ENCODE assay signal across 8 cellular contexts in the genomic region with DNA sequence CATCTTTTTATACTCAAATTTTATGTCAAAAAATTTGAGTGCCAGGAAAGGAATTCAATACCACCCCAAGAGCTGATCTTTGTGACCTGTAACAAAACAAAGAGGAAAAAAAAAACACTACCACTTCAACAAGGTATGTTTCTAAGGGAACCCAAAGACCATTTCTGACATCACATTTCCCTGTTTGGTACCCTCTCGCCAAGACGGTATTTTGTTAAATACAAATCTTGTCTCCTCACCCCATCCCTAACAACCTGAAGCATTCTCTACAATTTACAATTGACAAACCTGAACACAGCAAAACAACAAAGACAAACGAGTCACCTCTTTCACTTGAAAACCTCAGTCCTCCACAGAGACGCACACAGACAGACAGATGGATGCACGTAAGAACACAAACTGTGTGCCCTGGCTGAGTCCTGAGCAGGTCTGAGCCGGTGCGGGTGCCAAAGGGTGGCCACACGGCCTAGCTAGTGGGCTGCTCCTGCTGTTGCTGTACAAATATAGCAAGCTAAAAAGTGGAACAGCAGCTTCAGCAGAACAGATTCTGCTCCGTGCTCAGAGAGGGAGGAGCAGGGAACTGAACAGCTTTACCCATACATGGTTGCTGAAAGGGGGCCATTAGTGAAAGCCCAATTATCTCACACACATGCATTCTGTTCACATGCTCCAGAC. TPM values are rescaled to one million over a fixed set of nuclear protein-coding genes. Genes with fewer than 3 reads are reported as not detected.
A peak's percentile ranks its signal among the peaks of the same experiment; 100 is the strongest.
DNase-seq lines count a peak whose midpoint lies in the region; ATAC-seq and TF ChIP-seq lines count a peak whose summit lies in the region.

No MANE protein-coding gene starts in this region.

- TF ChIP-seq POLR2A in spleen (IDR thresholded peaks at IDR 0.05) = no peak

- H3K9ac ChIP-seq in Karpas-422 (ENCODE audit: low read length) = peak overlapping the region; percentile 30; the same call in 1 of the 2 replicates

- intact Hi-C loops in spleen (cut with DNase I; ENCODE audit: low total_unique reads) = no loop called here

- H3K27me3 ChIP-seq in Karpas-422 (ENCODE audit: low read length) (no peaks in the 10 kb centered on the region), spleen (replicated peaks in 1 of 7) (no peaks in the 10 kb centered on the region), MG63 (no peaks in the 10 kb centered on the region)

- H3K4me3 ChIP-seq in Karpas-422 (ENCODE audit: low read length) (no peak overlapping the region), astrocyte of the spinal cord (ENCODE audit: low read depth, low read length) (peak overlapping the region; percentile 10), spleen (peak overlapping the region in 1 of 8 donors; percentile 22), MG63 (no peak overlapping the region)

- H3K36me3 ChIP-seq in Karpas-422 (ENCODE audit: insufficient read depth, low read length) (no peaks in the 10 kb centered on the region), spleen (peaks cover 0 to 38% (median 0%) of the 10 kb centered on the region in 6 donors), MG63 (peaks cover 23% of the 10 kb centered on the region)

- peaks cover 26% of the 10 kb centered on the region; the same call in 1 of the 2 replicates for H4K20me1 ChIP-seq in Karpas-422 (ENCODE audit: insufficient read depth, low read depth, low read length)

- H3K4me1 ChIP-seq in Karpas-422 (ENCODE audit: low read length) (peaks cover 66% of the 10 kb centered on the region), spleen (peaks cover 43 to 100% (median 75%) of the 10 kb centered on the region in 6 donors)

- in situ Hi-C loops in astrocyte of the spinal cord (cut with HindIII; ENCODE audit: low sequenced_read_pairs) = no loop called here

- H3K79me2 ChIP-seq in Karpas-422 (ENCODE audit: low read length) = peaks cover 100% of the 10 kb centered on the region

- H3K9me3 ChIP-seq in Karpas-422 (ENCODE audit: low read length) (no peaks in the 10 kb centered on the region), spleen (no peaks in the 10 kb centered on the region), MG63 (no peaks in the 10 kb centered on the region)

- WGBS in spleen, 5 donors = 38 to 54% (median 49%) methylated on average over 9 of the region's 9 CpGs

- H3K4me2 ChIP-seq in Karpas-422 (ENCODE audit: low read depth, low read length, poor library complexity, severe bottlenecking) = peak overlapping the region; percentile 51

- no peak overlapping the region for H2AFZ ChIP-seq in Karpas-422 (ENCODE audit: low read length)

- peak overlapping the region; percentile 60 for H3K27ac ChIP-seq in Karpas-422 (ENCODE audit: low read length)
- peak overlapping the region in 7 of 8 donors; percentile 57 to 75 (median 62) for H3K27ac ChIP-seq in spleen

- no peaks in the 10 kb centered on the region for H3K9me2 ChIP-seq in Karpas-422 (replicated peaks; ENCODE audit: insufficient read depth, low read length)

- DNase-seq in DMS 273 (lab: John Stamatoyannopoulos, UW; ENCODE audit: unreplicated experiment) (peak; percentile 92), Karpas-422 (no peak), astrocyte of the spinal cord (ENCODE audit: low read depth, low spot score) (peak; percentile 26), inferior parietal cortex (ENCODE audit: extremely low spot score) (peak; percentile 60), spleen (no peak), MG63 (no peak)

- no peak for TF ChIP-seq CTCF in astrocyte of the spinal cord (IDR thresholded peaks at IDR 0.05; ENCODE audit: low read depth, low read length)
- TF ChIP-seq CTCF in spleen (IDR thresholded peaks at IDR 0.05 in 8 of 11, conservative IDR thresholded peaks at IDR 0.05 in 3 of 11) = no peak

- ATAC-seq in GM19463 (IDR thresholded peaks at IDR 0.05; ENCODE audit: unreplicated experiment) (no peak), HG03045 (IDR thresholded peaks at IDR 0.05; ENCODE audit: unreplicated experiment) (no peak)

RNA-seq across cellular contexts. Expression of gene CELF1, which starts 28.6 kb away (rescaled TPM):
- total RNA-seq in Karpas-422 (2014; rRNA removed; shearing (Covaris generic); ENCODE audit: low replicate concordance) = 130 and 148 TPM in 2 replicates
- 100 to 1,000 TPM; 107 to 171 (median 122) TPM for total RNA-seq in spleen
- polyA plus RNA-seq in spleen = 10 to 100 TPM; 18.5 to 39.2 (median 30.9) TPM
- total RNA-seq in MG63 (2014; rRNA removed; shearing (Covaris generic); ENCODE audit: low replicate concordance) = 69.3 and 86.9 TPM in 2 replicates

RNA-seq across cellular contexts. Expression of gene PTPMT1, which starts 41.1 kb away (rescaled TPM):
- 174 and 253 TPM in 2 replicates for total RNA-seq in Karpas-422 (2014; rRNA removed; shearing (Covaris generic); ENCODE audit: low replicate concordance)
- total RNA-seq in spleen = 100 to 1,000 TPM in 1 of 7 donors, 10 to 100 TPM in 6; 26.1 to 101 (median 30.6) TPM
- polyA plus RNA-seq in spleen = 10 to 100 TPM; 40.9 to 55.2 (median 47.4) TPM
- 24.4 and 86.0 TPM in 2 replicates for total RNA-seq in MG63 (2014; rRNA removed; shearing (Covaris generic); ENCODE audit: low replicate concordance)

RNA-seq across cellular contexts. Expression of gene KBTBD4, which starts 54.4 kb away (rescaled TPM):
- total RNA-seq in Karpas-422 (2014; rRNA removed; shearing (Covaris generic); ENCODE audit: low replicate concordance) = 8.7 and 11.0 TPM in 2 replicates
- total RNA-seq in spleen = 10 to 100 TPM; 14.3 to 22.4 (median 19.4) TPM
- 10 to 100 TPM in 1 of 3 donors, 1 to 10 TPM in 2; 8.7 to 13.3 (median 9.7) TPM for polyA plus RNA-seq in spleen
- 30.9 and 37.1 TPM in 2 replicates for total RNA-seq in MG63 (2014; rRNA removed; shearing (Covaris generic); ENCODE audit: low replicate concordance)

RNA-seq across cellular contexts. Expression of gene NDUFS3, which starts 54.5 kb away (rescaled TPM):
- 41.2 and 104 TPM in 2 replicates for total RNA-seq in Karpas-422 (2014; rRNA removed; shearing (Covaris generic); ENCODE audit: low replicate concordance)
- 10 to 100 TPM; 53.1 to 76.7 (median 68.5) TPM for total RNA-seq in spleen
- polyA plus RNA-seq in spleen = 100 to 1,000 TPM; 122 to 141 (median 137) TPM
- total RNA-seq in MG63 (2014; rRNA removed; shearing (Covaris generic); ENCODE audit: low replicate concordance) = 109 and 118 TPM in 2 replicates

Comparison
In these comparisons a context has a peak if more than half of its experiments do, and no peak if none do; other contexts are left out.
1. DNase-seq: peak in DMS 273 (single experiment), astrocyte of the spinal cord (single experiment) and inferior parietal cortex (single experiment); none in Karpas-422 (single experiment), spleen (single experiment) and MG63 (single experiment).